ENCODE assay signal across 8 cellular contexts in genomic region chr3:194315965-194316361, GRCh38. TPM values are rescaled to one million over a fixed set of nuclear protein-coding genes. Genes with fewer than 3 reads are reported as not detected.
DNase-seq lines count a peak whose midpoint lies in the region; ATAC-seq, FAIRE-seq and TF ChIP-seq lines count a peak whose summit lies in the region.

No MANE protein-coding gene starts in this region.

- DNase-seq in activated CD4-positive, alpha-beta memory T cell treated with anti-CD3 and anti-CD28 coated beads, Interleukin-2, amount 10 ng/mL, durations not matched to agents 7 days and 5 days, result no peak
- DNase-seq in activated CD4-positive, alpha-beta memory T cell treated with anti-CD3 and anti-CD28 coated beads for 36 hours, result no peak
- DNase-seq in astrocyte of the cerebellum (ENCODE audit: low read depth) (no peak), mucosa of descending colon (peak in 1 of 3 donors; percentile 42), H54 (ENCODE audit: insufficient read length, low spot score) (no peak)
- DNase-seq in stimulated activated naive CD4-positive, alpha-beta T cell treated with Interleukin-2 at 50 U/mL for 16 hours (lab: John Stamatoyannopoulos, UW), result no peak
- DNase-seq in stimulated activated CD4-positive, alpha-beta T cell treated with anti-CD3 and anti-CD28 coated beads, Interleukin-2, amount 100 ng/mL, for 48 hours, result no peak

- H3K36me3 Mint-ChIP-seq in activated CD4-positive, alpha-beta memory T cell treated with anti-CD3 and anti-CD28 coated beads, Interleukin-2, amount 10 ng/mL, durations not matched to agents 7 days and 5 days (ENCODE audit: low read depth), result peaks cover 26% of the 10 kb centered on the region
- H3K36me3 Mint-ChIP-seq in activated CD4-positive, alpha-beta memory T cell treated with anti-CD3 and anti-CD28 coated beads for 36 hours, result no peaks in the 10 kb centered on the region

- H3K9me3 Mint-ChIP-seq in activated CD4-positive, alpha-beta memory T cell treated with anti-CD3 and anti-CD28 coated beads, Interleukin-2, amount 10 ng/mL, durations not matched to agents 7 days and 5 days, result peaks cover 18% of the 10 kb centered on the region
- peaks cover 14% of the 10 kb centered on the region for H3K9me3 Mint-ChIP-seq in activated CD4-positive, alpha-beta memory T cell treated with anti-CD3 and anti-CD28 coated beads for 36 hours

- ATAC-seq in HG03139 (IDR thresholded peaks at IDR 0.05; ENCODE audit: unreplicated experiment) (peak; percentile 14), mucosa of descending colon (peak; percentile 7)

- H3K4me1 Mint-ChIP-seq in activated CD4-positive, alpha-beta memory T cell treated with anti-CD3 and anti-CD28 coated beads, Interleukin-2, amount 10 ng/mL, durations not matched to agents 7 days and 5 days, result peaks cover 52% of the 10 kb centered on the region
- H3K4me1 Mint-ChIP-seq in activated CD4-positive, alpha-beta memory T cell treated with anti-CD3 and anti-CD28 coated beads for 36 hours (ENCODE audit: low read depth), result peaks cover 5% of the 10 kb centered on the region

- POLR2A ChIA-PET in activated CD4-positive, alpha-beta memory T cell treated with anti-CD3 and anti-CD28 coated beads, Interleukin-2, amount 10 ng/mL, durations not matched to agents 7 days and 5 days (lab: Charles Lee), result interaction anchor here (0.8 to 3.1 kb wide), 12 partner anchors 9 to 1417 kb away, joined by 3 to 19 read pairs (median 4); partner anchors contain the start of gene HES1
- POLR2A ChIA-PET in activated CD4-positive, alpha-beta memory T cell treated with anti-CD3 and anti-CD28 coated beads for 36 hours (lab: Charles Lee), result no interaction called here

- H3K9me3 ChIP-seq in mucosa of descending colon, result peaks cover 2% of the 10 kb centered on the region

- H3K4me3 Mint-ChIP-seq in activated CD4-positive, alpha-beta memory T cell treated with anti-CD3 and anti-CD28 coated beads, Interleukin-2, amount 10 ng/mL, durations not matched to agents 7 days and 5 days, result peak overlapping the region; percentile 51
- H3K4me3 Mint-ChIP-seq in activated CD4-positive, alpha-beta memory T cell treated with anti-CD3 and anti-CD28 coated beads for 36 hours, result no peak overlapping the region

- FAIRE-seq in H54 (lab: Jason Lieb, UNC), result no peak

- H3K27me3 Mint-ChIP-seq in activated CD4-positive, alpha-beta memory T cell treated with anti-CD3 and anti-CD28 coated beads, Interleukin-2, amount 10 ng/mL, durations not matched to agents 7 days and 5 days, result peaks cover 35% of the 10 kb centered on the region
- peaks cover 27% of the 10 kb centered on the region for H3K27me3 Mint-ChIP-seq in activated CD4-positive, alpha-beta memory T cell treated with anti-CD3 and anti-CD28 coated beads for 36 hours

- TF ChIP-seq CTCF in astrocyte of the cerebellum (IDR thresholded peaks at IDR 0.05; ENCODE audit: low read depth, low read length, missing control alignments), result no peak
- TF ChIP-seq CTCF in mucosa of descending colon (IDR thresholded peaks at IDR 0.05), result no peak

- intact Hi-C loops in activated CD4-positive, alpha-beta memory T cell treated with anti-CD3 and anti-CD28 coated beads for 36 hours (cut with micrococcal nuclease), result loop anchor here (1.0 to 5.0 kb wide), 3 partner anchors 181 to 649 kb away; no protein-coding TSS in a partner anchor
- intact Hi-C loops in mucosa of descending colon (cut with DNase I, micrococcal nuclease), result loop anchor here (5.0 to 10.0 kb wide), 3 partner anchors 179 to 534 kb away; partner anchors contain the start of gene HES1 (in 1 of the 2)

- H3K4me3 ChIP-seq in astrocyte of the cerebellum (ENCODE audit: low read depth, low read length) (peak overlapping the region; percentile 34), mucosa of descending colon (no peak overlapping the region)

- H3K27ac Mint-ChIP-seq in activated CD4-positive, alpha-beta memory T cell treated with anti-CD3 and anti-CD28 coated beads, Interleukin-2, amount 10 ng/mL, durations not matched to agents 7 days and 5 days, result peak overlapping the region; percentile 68
- H3K27ac Mint-ChIP-seq in activated CD4-positive, alpha-beta memory T cell treated with anti-CD3 and anti-CD28 coated beads for 36 hours, result no peak overlapping the region

- CTCF ChIA-PET in activated CD4-positive, alpha-beta memory T cell treated with anti-CD3 and anti-CD28 coated beads, Interleukin-2, amount 10 ng/mL, durations not matched to agents 7 days and 5 days (lab: Charles Lee), result interaction anchor here (0.6 to 5.4 kb wide), 82 partner anchors 9 to 1499 kb away, joined by 3 to 92 read pairs (median 4); partner anchors contain the start of genes GP5 and HES1
- CTCF ChIA-PET in activated CD4-positive, alpha-beta memory T cell treated with anti-CD3 and anti-CD28 coated beads for 36 hours (lab: Charles Lee), result interaction anchor here (0.6 to 4.0 kb wide), 48 partner anchors 8 to 661 kb away, joined by 3 to 99 read pairs (median 5); no protein-coding TSS in a partner anchor

- peaks cover 6% of the 10 kb centered on the region for H3K4me1 ChIP-seq in mucosa of descending colon (ENCODE audit: low read depth)

- TF ChIP-seq POLR2A in H54 (IDR thresholded peaks at IDR 0.05; ENCODE audit: low read depth, low read length), result no peak

- no peaks in the 10 kb centered on the region for H3K36me3 ChIP-seq in mucosa of descending colon (ENCODE audit: low read depth)

- in situ Hi-C loops in astrocyte of the cerebellum (cut with HindIII; ENCODE audit: low sequenced_read_pairs), result loop anchor here (25.0 kb wide), 1 partner anchor 654 kb away; no protein-coding TSS in a partner anchor

RNA-seq across cellular contexts. Expression of gene CPN2, which starts 35.2 kb away (rescaled TPM):
- not detected for total RNA-seq in activated CD4-positive, alpha-beta memory T cell treated with anti-CD3 and anti-CD28 coated beads, Interleukin-2, amount 10 ng/mL, durations not matched to agents 7 days and 5 days
- total RNA-seq in activated CD4-positive, alpha-beta memory T cell treated with anti-CD3 and anti-CD28 coated beads for 36 hours, result not detected
- total RNA-seq in mucosa of descending colon, result under 1 TPM in 1 of 3 donors, not detected in 2; 0.14 TPM

RNA-seq across cellular contexts. Expression of gene LRRC15, which starts 53.6 kb away (rescaled TPM):
- total RNA-seq in activated CD4-positive, alpha-beta memory T cell treated with anti-CD3 and anti-CD28 coated beads, Interleukin-2, amount 10 ng/mL, durations not matched to agents 7 days and 5 days, result not detected
- total RNA-seq in activated CD4-positive, alpha-beta memory T cell treated with anti-CD3 and anti-CD28 coated beads for 36 hours, result not detected
- total RNA-seq in mucosa of descending colon, result 1 to 10 TPM in 1 of 3 donors, under 1 TPM in 2; 0.22 to 1.8 (median 0.29) TPM
